15 cellular contexts compared by ENCODE assay signal in genomic region chr3:46221936-46222335, GRCh38. TPM values are rescaled to one million over a fixed set of nuclear protein-coding genes. Genes with fewer than 3 reads are reported as not detected.
"Had no signal": no experiment of that assay in that cellular context is flagged by ENCODE, and none has a peak within 500 bp of the region (broad histone marks: within the 10 kb centered on the region; RNA-seq: fewer than 3 reads in every experiment).

No MANE protein-coding gene starts in this region.

- ATAC-seq: activated CD4-positive, alpha-beta T cell treated with anti-CD3 and anti-CD28 coated beads for 36 hours; T-helper 17 cell had no signal

- H3K4me1 Mint-ChIP-seq: activated CD4-positive, alpha-beta T cell treated with anti-CD3 and anti-CD28 coated beads for 36 hours had no signal

- H3K4me1 ChIP-seq: adrenal gland, colonic mucosa, pancreas, tibial artery had no signal

- H3K27ac Mint-ChIP-seq: activated CD4-positive, alpha-beta memory T cell treated with anti-CD3 and anti-CD28 coated beads, Interleukin-2, amount 10 ng/mL, durations not matched to agents 7 days and 5 days; activated CD4-positive, alpha-beta T cell treated with anti-CD3 and anti-CD28 coated beads for 36 hours; T-helper 17 cell had no signal

- DNase-seq: activated CD4-positive, alpha-beta memory T cell treated with anti-CD3 and anti-CD28 coated beads, Interleukin-2, amount 10 ng/mL, durations not matched to agents 7 days and 5 days; activated CD4-positive, alpha-beta T cell treated with anti-CD3 and anti-CD28 coated beads for 36 hours; activated naive CD4-positive, alpha-beta T cell treated with Interleukin-2 at 50 U/mL for 16 hours; adrenal gland; caudate nucleus; colonic mucosa; effector CD4-positive, alpha-beta T cell; heart right ventricle; left lung; pancreas; retina; T-helper 17 cell; tibial artery had no signal

- H3K4me3 Mint-ChIP-seq: activated CD4-positive, alpha-beta memory T cell treated with anti-CD3 and anti-CD28 coated beads, Interleukin-2, amount 10 ng/mL, durations not matched to agents 7 days and 5 days; activated CD4-positive, alpha-beta T cell treated with anti-CD3 and anti-CD28 coated beads for 36 hours; T-helper 17 cell had no signal

- H3K4me3 ChIP-seq: adrenal gland, colonic mucosa, heart right ventricle, left lung, pancreas, tibial artery had no signal

- H3K27me3 ChIP-seq: adrenal gland, colonic mucosa, left lung, pancreas had no signal

- H3K9me3 ChIP-seq: colonic mucosa, pancreas had no signal

- H3K27ac ChIP-seq: colonic mucosa, tibial artery had no signal

- H3K36me3 ChIP-seq: adrenal gland, colonic mucosa, heart right ventricle, left lung, pancreas, tibial artery had no signal

RNA-seq across cellular contexts. Expression of gene CCR3, which starts 20.3 kb away (rescaled TPM):
- total RNA-seq: activated CD4-positive, alpha-beta T cell treated with anti-CD3 and anti-CD28 coated beads for 36 hours; adrenal gland; colonic mucosa; frontal cortex; mesenteric fat pad had no signal
